ENCODE assay signal across 20 cellular contexts in genomic region chr22:42257386-42257785, GRCh38.
"Had no signal": no experiment of that assay in that cellular context is flagged by ENCODE, and none has a peak within 500 bp of the region (broad histone marks: within the 10 kb centered on the region; RNA-seq: fewer than 3 reads in every experiment).

No MANE protein-coding gene starts in this region.

- H3K4me3 Mint-ChIP-seq: activated CD4-positive, alpha-beta memory T cell treated with anti-CD3 and anti-CD28 coated beads, Interleukin-2, amount 10 ng/mL, durations not matched to agents 7 days and 5 days; activated CD8-positive, alpha-beta memory T cell treated with anti-CD3 and anti-CD28 coated beads, Interleukin-2, amount 10 ng/mL, durations not matched to agents 7 days and 5 days; activated naive CD4-positive, alpha-beta T cell treated with anti-CD3 and anti-CD28 coated beads, Interleukin-2, amount 50 U/mL, for 24 hours; dendritic cell treated with granulocyte-macrophage colony-stimulating factor and Interleukin-4, amounts not matched to agents 40 ng/mL and 50 ng/mL, for 4 days; memory B cell; stimulated activated naive B cell treated with anti-CD40 and anti-IgM and Interleukin-4, amounts not matched to agents 10 μg/mL and 1 μg/mL and 100 μg/mL, for 72 hours had no signal

- H3K27me3 ChIP-seq: adrenal gland, esophagus squamous epithelium, pancreas, upper lobe of right lung had no signal

- FAIRE-seq: bronchial epithelial cell, pancreas had no signal

- H3K27me3 Mint-ChIP-seq: activated CD4-positive, alpha-beta memory T cell treated with anti-CD3 and anti-CD28 coated beads, Interleukin-2, amount 10 ng/mL, durations not matched to agents 7 days and 5 days; activated CD8-positive, alpha-beta memory T cell treated with anti-CD3 and anti-CD28 coated beads, Interleukin-2, amount 10 ng/mL, durations not matched to agents 7 days and 5 days; activated naive CD4-positive, alpha-beta T cell treated with anti-CD3 and anti-CD28 coated beads, Interleukin-2, amount 50 U/mL, for 24 hours; dendritic cell treated with granulocyte-macrophage colony-stimulating factor and Interleukin-4, amounts not matched to agents 40 ng/mL and 50 ng/mL, for 4 days; memory B cell; stimulated activated naive B cell treated with anti-CD40 and anti-IgM and Interleukin-4, amounts not matched to agents 10 μg/mL and 1 μg/mL and 100 μg/mL, for 72 hours had no signal

- H3K4me1 ChIP-seq: pancreas had no signal

- H3K9me3 ChIP-seq: adrenal gland, esophagus squamous epithelium, pancreas, thoracic aorta, upper lobe of right lung had no signal

- H3K27ac Mint-ChIP-seq: activated CD4-positive, alpha-beta memory T cell treated with anti-CD3 and anti-CD28 coated beads, Interleukin-2, amount 10 ng/mL, durations not matched to agents 7 days and 5 days; activated CD8-positive, alpha-beta memory T cell treated with anti-CD3 and anti-CD28 coated beads, Interleukin-2, amount 10 ng/mL, durations not matched to agents 7 days and 5 days; dendritic cell treated with granulocyte-macrophage colony-stimulating factor and Interleukin-4, amounts not matched to agents 40 ng/mL and 50 ng/mL, for 4 days; memory B cell; stimulated activated naive B cell treated with anti-CD40 and anti-IgM and Interleukin-4, amounts not matched to agents 10 μg/mL and 1 μg/mL and 100 μg/mL, for 72 hours had no signal

- ATAC-seq: activated CD8-positive, alpha-beta memory T cell treated with anti-CD3 and anti-CD28 coated beads, Interleukin-2, amount 10 ng/mL, durations not matched to agents 7 days and 5 days; pancreas; sciatic nerve; stimulated activated naive B cell treated with anti-CD40 and anti-IgM and Interleukin-4, amounts not matched to agents 10 μg/mL and 1 μg/mL and 100 μg/mL, for 72 hours; upper lobe of right lung had no signal

- H3K9me3 Mint-ChIP-seq: activated CD4-positive, alpha-beta memory T cell treated with anti-CD3 and anti-CD28 coated beads, Interleukin-2, amount 10 ng/mL, durations not matched to agents 7 days and 5 days; activated naive CD4-positive, alpha-beta T cell treated with anti-CD3 and anti-CD28 coated beads, Interleukin-2, amount 50 U/mL, for 24 hours; dendritic cell treated with granulocyte-macrophage colony-stimulating factor and Interleukin-4, amounts not matched to agents 40 ng/mL and 50 ng/mL, for 4 days; memory B cell; stimulated activated naive B cell treated with anti-CD40 and anti-IgM and Interleukin-4, amounts not matched to agents 10 μg/mL and 1 μg/mL and 100 μg/mL, for 72 hours had no signal

- DNase-seq: activated CD4-positive, alpha-beta memory T cell treated with anti-CD3 and anti-CD28 coated beads, Interleukin-2, amount 10 ng/mL, durations not matched to agents 7 days and 5 days; activated CD4-positive, alpha-beta T cell treated with anti-CD3 and anti-CD28 coated beads for 48 hours; activated CD4-positive, CD25-positive, alpha-beta regulatory T cell; activated CD8-positive, alpha-beta memory T cell treated with anti-CD3 and anti-CD28 coated beads, Interleukin-2, amount 10 ng/mL, durations not matched to agents 7 days and 5 days; activated gamma-delta T cell; activated T-cell treated with anti-CD3 and anti-CD28 coated beads, Interleukin-2, amount 50 U/mL, for 1 hour; adrenal gland; effector CD8-positive, alpha-beta T cell; esophagus squamous epithelium; pancreas; stimulated activated CD4-positive, alpha-beta T cell treated with anti-CD3 and anti-CD28 coated beads, Interleukin-4, amount 100 ng/mL, for 4 hours; stimulated activated naive B cell treated with anti-CD40 and anti-IgM and Interleukin-4, amounts not matched to agents 10 μg/mL and 1 μg/mL and 100 μg/mL, for 72 hours; T-helper 9 cell; upper lobe of right lung had no signal

- H3K27ac ChIP-seq: adrenal gland, esophagus squamous epithelium, pancreas, thoracic aorta, upper lobe of right lung had no signal

- H3K4me3 ChIP-seq: adrenal gland, esophagus squamous epithelium, pancreas, thoracic aorta, upper lobe of right lung had no signal

- H3K36me3 ChIP-seq: adrenal gland, esophagus squamous epithelium, pancreas, thoracic aorta, upper lobe of right lung had no signal
